10 cellular contexts compared by ENCODE assay signal in genomic region chr9:128903871-128904371, GRCh38. TPM values are rescaled to one million over a fixed set of nuclear protein-coding genes. Genes with fewer than 3 reads are reported as not detected.
A peak's percentile ranks its signal among the peaks of the same experiment; 100 is the strongest.
DNase-seq lines count a peak whose midpoint lies in the region.
"Had no signal": no experiment of that assay in that cellular context is flagged by ENCODE, and none has a peak within 500 bp of the region (broad histone marks: within the 10 kb centered on the region; RNA-seq: fewer than 3 reads in every experiment).

No MANE protein-coding gene starts in this region.

- peaks cover 57% of the 10 kb centered on the region for H3K4me1 Mint-ChIP-seq in activated naive CD8-positive, alpha-beta T cell treated with anti-CD3 and anti-CD28 coated beads for 36 hours

- peaks cover 0 to 71% (median 30%) of the 10 kb centered on the region in 11 experiments; a peak in 16 of 22 replicates for H4K20me1 ChIP-seq in BLaER1 treated with 17β-estradiol and CSF1 and Interleukin-3, amounts not matched to agents 10 nM and 100 nM

- no peaks in the 10 kb centered on the region for H3K9me3 ChIP-seq in BLaER1 treated with 17β-estradiol and CSF1 and Interleukin-3, amounts not matched to agents 10 nM and 100 nM (replicated peaks in 1 of 11)
- H3K9me3 ChIP-seq in mesenchymal stem cell (ENCODE audit: control insufficient read depth, low read length) (no peaks in the 10 kb centered on the region), neuronal stem cell (replicated peaks in 1 of 2; ENCODE audit: control insufficient read depth in 2 of 2, insufficient read depth in 1 of 2, low read depth in 1 of 2, low read length in 2 of 2) (peaks cover 0 to 2% of the 10 kb centered on the region in 2 donors)

- H3K9ac ChIP-seq in BLaER1 treated with 17β-estradiol and CSF1 and Interleukin-3, amounts not matched to agents 10 nM and 100 nM: peak overlapping the region in 4 of 11 experiments; percentile 16 to 38 (median 24); a peak in 5 of 22 replicates
- H3K9ac ChIP-seq in mesenchymal stem cell (ENCODE audit: low read length): peak overlapping the region; percentile 44
- no peak overlapping the region for H3K9ac ChIP-seq in neuronal stem cell (ENCODE audit: low read depth, low read length, poor library complexity)

- WGBS in mesenchymal stem cell: 73% methylated on average over 7 of the region's 7 CpGs
- WGBS in neuronal stem cell (ENCODE audit: extremely low coverage in 2 of 2, insufficient read length in 2 of 2, insufficient replicate concordance in 1 of 2), 2 donors: no CpG with 5 or more reads among the region's 7 CpGs

- H3K27me3 Mint-ChIP-seq in activated naive CD8-positive, alpha-beta T cell treated with anti-CD3 and anti-CD28 coated beads for 36 hours: no peaks in the 10 kb centered on the region

- no peak overlapping the region for H3K4me3 ChIP-seq in BLaER1 treated with 17β-estradiol and CSF1 and Interleukin-3, amounts not matched to agents 10 nM and 100 nM
- H3K4me3 ChIP-seq in mesenchymal stem cell (ENCODE audit: insufficient read depth in 1 of 2, low read depth in 1 of 2, low read length in 2 of 2) (no peak overlapping the region), neuronal stem cell (ENCODE audit: low read length in 2 of 2) (no peak overlapping the region)

- H4K8ac ChIP-seq in mesenchymal stem cell (ENCODE audit: low read length): no peak overlapping the region
- H4K8ac ChIP-seq in neuronal stem cell (ENCODE audit: low read depth, low read length): no peak overlapping the region

- peaks cover 18% of the 10 kb centered on the region for H3K36me3 Mint-ChIP-seq in activated naive CD8-positive, alpha-beta T cell treated with anti-CD3 and anti-CD28 coated beads for 36 hours

- H3K4ac ChIP-seq in mesenchymal stem cell (ENCODE audit: low read depth in 1 of 2, low read length in 2 of 2) (no peak overlapping the region), neuronal stem cell (ENCODE audit: low read length) (no peak overlapping the region)

- H4K91ac ChIP-seq in mesenchymal stem cell (ENCODE audit: low read length) (no peak overlapping the region), neuronal stem cell (ENCODE audit: low read depth, low read length, poor library complexity) (no peak overlapping the region)

- no peaks in the 10 kb centered on the region for H3K9me3 Mint-ChIP-seq in activated naive CD8-positive, alpha-beta T cell treated with anti-CD3 and anti-CD28 coated beads for 36 hours

- H2AFZ ChIP-seq in mesenchymal stem cell (ENCODE audit: low read depth, low read length) (no peak overlapping the region), neuronal stem cell (ENCODE audit: low read length) (no peak overlapping the region)

- H3K4me1 ChIP-seq in BLaER1 treated with 17β-estradiol and CSF1 and Interleukin-3, amounts not matched to agents 10 nM and 100 nM: peaks cover 28 to 51% (median 48%) of the 10 kb centered on the region in 10 experiments
- peaks cover 23% of the 10 kb centered on the region for H3K4me1 ChIP-seq in mesenchymal stem cell (ENCODE audit: control insufficient read depth, insufficient read depth, low read depth, low read length)
- H3K4me1 ChIP-seq in neuronal stem cell (ENCODE audit: control insufficient read depth in 2 of 2, insufficient read depth in 1 of 2, low read depth in 1 of 2, low read length in 2 of 2): no peaks in the 10 kb centered on the region

- H3K27ac ChIP-seq in BLaER1 treated with 17β-estradiol and CSF1 and Interleukin-3, amounts not matched to agents 10 nM and 100 nM: peak overlapping the region in 6 of 11 experiments; percentile 5 to 85 (median 23); a peak in 6 of 22 replicates
- H3K27ac ChIP-seq in mesenchymal stem cell (ENCODE audit: low read length, poor library complexity, severe bottlenecking) (no peak overlapping the region), neuronal stem cell (replicated peaks; ENCODE audit: low read length) (no peak overlapping the region)

- H2BK12ac ChIP-seq in mesenchymal stem cell (ENCODE audit: low read length in 2 of 2) (no peak overlapping the region), neuronal stem cell (ENCODE audit: low read length) (no peak overlapping the region)

- no peak overlapping the region for H3K4me3 Mint-ChIP-seq in activated naive CD8-positive, alpha-beta T cell treated with anti-CD3 and anti-CD28 coated beads for 36 hours

- H2AK5ac ChIP-seq in mesenchymal stem cell (ENCODE audit: low read length, severe bottlenecking): no peak overlapping the region
- no peak overlapping the region for H2AK5ac ChIP-seq in neuronal stem cell (ENCODE audit: low read depth, low read length)

- DNase-seq in HCEC 1CT (peak; percentile 52), mesenchymal stem cell (peak; percentile 63), activated gamma-delta T cell treated with Interleukin-2 at 50 U/mL for 16 hours (no peak), neuronal stem cell (ENCODE audit: low spot score) (no peak), NCI-H1694 (lab: John Stamatoyannopoulos, UW) (no peak), ecto neural progenitor cell (ENCODE audit: low spot score) (no peak)
- DNase-seq in activated naive CD8-positive, alpha-beta T cell treated with anti-CD3 and anti-CD28 coated beads for 36 hours: no peak
- DNase-seq: activated T-cell treated with anti-CD3 and anti-CD28 coated beads, Interleukin-2, amount 50 U/mL, for 1 hour; left colon had no signal

- H3K18ac ChIP-seq in mesenchymal stem cell (ENCODE audit: low read depth in 1 of 2, low read length in 2 of 2): no peak overlapping the region
- no peak overlapping the region for H3K18ac ChIP-seq in neuronal stem cell (ENCODE audit: low read length)

- H3K4me2 ChIP-seq in BLaER1 treated with 17β-estradiol and CSF1 and Interleukin-3, amounts not matched to agents 10 nM and 100 nM: no peak overlapping the region
- H3K4me2 ChIP-seq in mesenchymal stem cell (ENCODE audit: low read length, poor library complexity, severe bottlenecking) (no peak overlapping the region), neuronal stem cell (ENCODE audit: insufficient read depth, low read length, poor library complexity, severe bottlenecking) (no peak overlapping the region)

- H2BK120ac ChIP-seq in mesenchymal stem cell (ENCODE audit: low read depth, low read length) (no peak overlapping the region), neuronal stem cell (ENCODE audit: low read depth, low read length) (no peak overlapping the region)

- H3K23ac ChIP-seq in mesenchymal stem cell (ENCODE audit: low read length in 2 of 2): no peak overlapping the region
- no peak overlapping the region for H3K23ac ChIP-seq in neuronal stem cell (ENCODE audit: low read depth, low read length, poor library complexity)

- H2BK5ac ChIP-seq in mesenchymal stem cell (ENCODE audit: low read depth, low read length, poor library complexity, severe bottlenecking) (no peak overlapping the region), neuronal stem cell (ENCODE audit: low read length) (no peak overlapping the region)

- peak overlapping the region; percentile 54 for H3K27ac Mint-ChIP-seq in activated naive CD8-positive, alpha-beta T cell treated with anti-CD3 and anti-CD28 coated beads for 36 hours

- no peak overlapping the region for H3K14ac ChIP-seq in mesenchymal stem cell (ENCODE audit: low read length in 2 of 2)
- no peak overlapping the region for H3K14ac ChIP-seq in neuronal stem cell (ENCODE audit: low read length)

- H3K36me3 ChIP-seq in BLaER1 treated with 17β-estradiol and CSF1 and Interleukin-3, amounts not matched to agents 10 nM and 100 nM: peaks cover 25 to 37% (median 29%) of the 10 kb centered on the region in 11 experiments
- H3K36me3 ChIP-seq in mesenchymal stem cell (ENCODE audit: control insufficient read depth in 1 of 2, insufficient read depth in 2 of 2, low read depth in 1 of 2, low read length in 2 of 2) (peaks cover 30 to 54% of the 10 kb centered on the region in 2 experiments), neuronal stem cell (replicated peaks in 1 of 2; ENCODE audit: control insufficient read depth in 2 of 2, insufficient read depth in 2 of 2, low read length in 2 of 2) (peaks cover 19 to 44% of the 10 kb centered on the region in 2 donors)

- H3K79me1 ChIP-seq in mesenchymal stem cell (replicated peaks; ENCODE audit: low read length, poor library complexity, severe bottlenecking) (peaks cover 44% of the 10 kb centered on the region), neuronal stem cell (ENCODE audit: low read depth, low read length) (peaks cover 5% of the 10 kb centered on the region)

- no peaks in the 10 kb centered on the region for H3K27me3 ChIP-seq in BLaER1 treated with 17β-estradiol and CSF1 and Interleukin-3, amounts not matched to agents 10 nM and 100 nM
- H3K27me3 ChIP-seq in mesenchymal stem cell (ENCODE audit: control insufficient read depth in 1 of 2, insufficient read depth in 1 of 2, low read length in 2 of 2) (no peaks in the 10 kb centered on the region), neuronal stem cell (ENCODE audit: control insufficient read depth in 3 of 3, insufficient read depth in 3 of 3, low read depth in 1 of 3, low read length in 3 of 3) (no peaks in the 10 kb centered on the region)

- no peak overlapping the region for H2BK15ac ChIP-seq in mesenchymal stem cell (ENCODE audit: low read depth, poor library complexity, severe bottlenecking)
- no peak overlapping the region for H2BK15ac ChIP-seq in neuronal stem cell (ENCODE audit: low read length)

RNA-seq across cellular contexts. Expression of gene PHYHD1, which starts 16.9 kb away (rescaled TPM):
- under 1 TPM; 0.49 to 0.52 TPM for total RNA-seq in activated naive CD8-positive, alpha-beta T cell treated with anti-CD3 and anti-CD28 coated beads for 36 hours
- polyA plus RNA-seq in mesenchymal stem cell (2013, experiment 1 of 2): 24.3 TPM
- polyA plus RNA-seq in mesenchymal stem cell (2013, experiment 2 of 2): 25.0 TPM
- 13.0 TPM for polyA plus RNA-seq in neuronal stem cell (2013, experiment 1 of 2)
- polyA plus RNA-seq in neuronal stem cell (2013, experiment 2 of 2): 12.5 TPM

RNA-seq across cellular contexts. Expression of gene LRRC8A, which starts 22.0 kb away (rescaled TPM):
- 10 to 100 TPM; 19.9 to 20.3 TPM for total RNA-seq in activated naive CD8-positive, alpha-beta T cell treated with anti-CD3 and anti-CD28 coated beads for 36 hours
- polyA plus RNA-seq in mesenchymal stem cell (2013, experiment 1 of 2): 45.4 TPM
- polyA plus RNA-seq in mesenchymal stem cell (2013, experiment 2 of 2): 46.0 TPM
- 28.5 TPM for polyA plus RNA-seq in neuronal stem cell (2013, experiment 1 of 2)
- 29.6 TPM for polyA plus RNA-seq in neuronal stem cell (2013, experiment 2 of 2)

RNA-seq across cellular contexts. Expression of gene KYAT1, which starts 22.2 kb away (rescaled TPM):
- 1 to 10 TPM; 7.4 to 9.4 TPM for total RNA-seq in activated naive CD8-positive, alpha-beta T cell treated with anti-CD3 and anti-CD28 coated beads for 36 hours
- polyA plus RNA-seq in mesenchymal stem cell (2013, experiment 1 of 2): 5.2 TPM
- polyA plus RNA-seq in mesenchymal stem cell (2013, experiment 2 of 2): 5.6 TPM
- polyA plus RNA-seq in neuronal stem cell (2013, experiment 1 of 2): 19.9 TPM
- polyA plus RNA-seq in neuronal stem cell (2013, experiment 2 of 2): 19.3 TPM

RNA-seq across cellular contexts. Expression of gene DOLK, which starts 43.5 kb away (rescaled TPM):
- 10 to 100 TPM; 10.1 to 11.3 TPM for total RNA-seq in activated naive CD8-positive, alpha-beta T cell treated with anti-CD3 and anti-CD28 coated beads for 36 hours
- 31.1 TPM for polyA plus RNA-seq in mesenchymal stem cell (2013, experiment 1 of 2)
- 31.0 TPM for polyA plus RNA-seq in mesenchymal stem cell (2013, experiment 2 of 2)
- 10.1 TPM for polyA plus RNA-seq in neuronal stem cell (2013, experiment 1 of 2)
- 9.7 TPM for polyA plus RNA-seq in neuronal stem cell (2013, experiment 2 of 2)

RNA-seq across cellular contexts. Expression of gene NUP188, which starts 43.6 kb away (rescaled TPM):
- 100 to 1,000 TPM; 128 to 130 TPM for total RNA-seq in activated naive CD8-positive, alpha-beta T cell treated with anti-CD3 and anti-CD28 coated beads for 36 hours
- polyA plus RNA-seq in mesenchymal stem cell (2013, experiment 1 of 2): 14.9 TPM
- polyA plus RNA-seq in mesenchymal stem cell (2013, experiment 2 of 2): 14.6 TPM
- 25.1 TPM for polyA plus RNA-seq in neuronal stem cell (2013, experiment 1 of 2)
- 24.6 TPM for polyA plus RNA-seq in neuronal stem cell (2013, experiment 2 of 2)

Comparison
In these comparisons a context has a peak if more than half of its experiments do, and no peak if none do; other contexts are left out.
1. H3K27ac ChIP-seq: peak in BLaER1 treated with 17β-estradiol and CSF1 and Interleukin-3, amounts not matched to agents 10 nM and 100 nM (6 of 11); none in mesenchymal stem cell (single experiment) and neuronal stem cell (single experiment).
2. DNase-seq: peak in HCEC 1CT (single experiment) and mesenchymal stem cell (single experiment); none in activated naive CD8-positive, alpha-beta T cell treated with anti-CD3 and anti-CD28 coated beads for 36 hours (single experiment), activated gamma-delta T cell treated with Interleukin-2 at 50 U/mL for 16 hours (single experiment), neuronal stem cell (single experiment), NCI-H1694 (single experiment) and ecto neural progenitor cell (single experiment).